ENCODE assay signal across 28 cellular contexts in the genomic region with DNA sequence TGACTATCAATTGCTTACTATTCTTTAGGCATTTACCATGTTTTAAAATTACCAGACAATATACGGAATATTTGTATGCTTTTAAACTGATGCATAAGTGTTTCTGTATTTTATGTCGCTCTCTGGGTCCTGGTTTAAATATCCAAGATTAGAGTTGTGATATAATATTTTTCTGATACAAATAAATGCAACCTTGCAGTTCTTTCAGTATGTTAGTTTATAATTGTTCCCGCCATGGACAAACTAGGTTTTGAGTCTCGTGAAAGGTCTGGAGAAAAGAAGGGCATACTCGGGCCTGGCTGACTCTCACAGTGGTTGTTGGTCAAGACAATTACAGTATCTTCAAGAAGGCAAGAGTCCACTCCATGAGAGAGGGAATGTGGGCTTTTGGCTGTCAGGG.
"Had no signal": no experiment of that assay in that cellular context is flagged by ENCODE, and none has a peak within 500 bp of the region (broad histone marks: within the 10 kb centered on the region; RNA-seq: fewer than 3 reads in every experiment).

No MANE protein-coding gene starts in this region.

- DNase-seq: colonic mucosa; cortex of kidney; dermis blood vessel endothelial cell; dorsolateral prefrontal cortex; effector CD4-positive, alpha-beta T cell; effector CD8-positive, alpha-beta T cell; effector memory CD4-positive, alpha-beta T cell; effector memory CD8-positive, alpha-beta T cell; endodermal cell; erythroblast; esophagus squamous epithelium; foreskin fibroblast; foreskin keratinocyte; foreskin melanocyte; gastrocnemius medialis; glutamatergic neuron; head of caudate nucleus; heart left ventricle; heart right ventricle had no signal

- ATAC-seq: effector memory CD8-positive, alpha-beta T cell; esophagus mucosa; foreskin keratinocyte; gastrocnemius medialis; gastroesophageal sphincter; heart left ventricle; heart right ventricle had no signal

- H3K9me3 ChIP-seq: colonic mucosa, esophagus squamous epithelium, gastrocnemius medialis had no signal

- H3K27ac ChIP-seq: colonic mucosa, coronary artery, dorsolateral prefrontal cortex, epithelial cell of prostate, esophagus muscularis mucosa, esophagus squamous epithelium, foreskin keratinocyte, gastrocnemius medialis, gastroesophageal sphincter, heart left ventricle, heart right ventricle had no signal

- H3K27me3 ChIP-seq: colonic mucosa, foreskin keratinocyte had no signal

- FAIRE-seq: colon, endometrium, endothelial cell of umbilical vein, frontal cortex had no signal

- H3K4me3 ChIP-seq: colonic mucosa, coronary artery, dorsolateral prefrontal cortex, esophagus muscularis mucosa, esophagus squamous epithelium, gastrocnemius medialis, gastroesophageal sphincter, heart left ventricle, heart right ventricle had no signal

- H3K4me1 ChIP-seq: colonic mucosa, esophagus squamous epithelium, foreskin keratinocyte, gastrocnemius medialis, gastroesophageal sphincter had no signal

- H3K36me3 ChIP-seq: colonic mucosa, esophagus muscularis mucosa, esophagus squamous epithelium, gastrocnemius medialis, gastroesophageal sphincter, heart left ventricle, heart right ventricle had no signal
